ENCODE assay signal across 1 cellular context in genomic region chr1:170700842-170701305, GRCh38.
TF ChIP-seq lines count a peak whose summit lies in the region.

No MANE protein-coding gene starts in this region.

TF ChIP-seq in endothelial cell of umbilical vein, 7 proteins besides CTCF, POLR2A, EP300 and RAD21 (continued from another document):
- TF ChIP-seq JUN (IDR thresholded peaks at IDR 0.05; ENCODE audit: borderline replicate concordance, insufficient read depth, insufficient read length, low read depth) (peak; percentile 45), MYC (IDR thresholded peaks at IDR 0.05; ENCODE audit: low read depth, low read length) (no peak), GATA2 (IDR thresholded peaks at IDR 0.05; ENCODE audit: insufficient read depth, insufficient read length, low read depth, low read length) (peak; percentile 19)
- TF ChIP-seq, protein P1, sequence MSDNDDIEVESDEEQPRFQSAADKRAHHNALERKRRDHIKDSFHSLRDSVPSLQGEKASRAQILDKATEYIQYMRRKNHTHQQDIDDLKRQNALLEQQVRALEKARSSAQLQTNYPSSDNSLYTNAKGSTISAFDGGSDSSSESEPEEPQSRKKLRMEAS (IDR thresholded peaks at IDR 0.05; ENCODE audit: insufficient read depth, insufficient read length) = no peak
